28 cellular contexts compared by ENCODE assay signal in genomic region chr1:46811053-46811452, GRCh38. TPM values are rescaled to one million over a fixed set of nuclear protein-coding genes. Genes with fewer than 3 reads are reported as not detected.
"Had no signal": no experiment of that assay in that cellular context is flagged by ENCODE, and none has a peak within 500 bp of the region (broad histone marks: within the 10 kb centered on the region; RNA-seq: fewer than 3 reads in every experiment).

No MANE protein-coding gene starts in this region.

- H3K27me3 ChIP-seq: colonic mucosa, foreskin keratinocyte, left lung, pancreas, tibial nerve, upper lobe of right lung, uterus had no signal

- ATAC-seq: foreskin keratinocyte; left lung; lower lobe of right lung; naive thymus-derived CD8-positive, alpha-beta T cell; pancreas; stimulated activated memory B cell treated with anti-CD40 and anti-IgM and Interleukin-4, amounts not matched to agents 10 μg/mL and 1 μg/mL and 100 μg/mL, for 72 hours; stimulated activated naive CD8-positive, alpha-beta T cell treated with anti-CD3 and anti-CD28 coated beads, Interleukin-15, Interleukin-2, amounts not matched to agents 100 U/mL and 50 U/mL, for 24 hours; upper lobe of right lung had no signal

- H3K9me3 ChIP-seq: colonic mucosa, esophagus muscularis mucosa, left lung, lower lobe of right lung, pancreas, thoracic aorta, upper lobe of right lung, uterus had no signal

- DNase-seq: colonic mucosa; dermis blood vessel endothelial cell; effector memory CD4-positive, alpha-beta T cell; foreskin keratinocyte; glutamatergic neuron; left cardiac atrium; left lung; lower lobe of right lung; naive thymus-derived CD8-positive, alpha-beta T cell; nephron progenitor cell; occipital lobe; pancreas; spleen; stimulated activated CD4-positive, alpha-beta T cell treated with anti-CD3 and anti-CD28 coated beads, Interleukin-4, amount 100 ng/mL, for 4 hours; stimulated activated naive CD8-positive, alpha-beta T cell treated with anti-CD3 and anti-CD28 coated beads, Interleukin-15, Interleukin-2, amounts not matched to agents 100 U/mL and 50 U/mL, for 24 hours; upper lobe of right lung; uterus had no signal

- H3K27ac ChIP-seq: colonic mucosa, foreskin keratinocyte, left lung, pancreas, skin epidermis, spleen, thoracic aorta, upper lobe of right lung, uterus had no signal

- H3K4me1 ChIP-seq: colonic mucosa, foreskin keratinocyte, pancreas, spleen had no signal

- H3K36me3 ChIP-seq: colonic mucosa, left lung, pancreas, spleen, thoracic aorta, uterus had no signal

- H3K4me3 ChIP-seq: colonic mucosa, esophagus muscularis mucosa, left lung, lower lobe of right lung, pancreas, skin epidermis, spleen, thoracic aorta, tibial nerve, upper lobe of right lung, uterus had no signal

RNA-seq across cellular contexts. Expression of gene CYP4B1, which starts 12.2 kb away (rescaled TPM):
- total RNA-seq: chondrocyte; endothelial cell of umbilical vein; epithelial cell of proximal tubule; fibroblast of lung; foreskin keratinocyte; kidney epithelial cell; myocyte; naive thymus-derived CD8-positive, alpha-beta T cell; occipital lobe had no signal
